In genomic region chr1:66270122-66270812, GRCh38 we compare ENCODE assay signal across 11 cellular contexts.
DNase-seq lines count a peak whose midpoint lies in the region; ATAC-seq, FAIRE-seq and TF ChIP-seq lines count a peak whose summit lies in the region.
"Had no signal": no experiment of that assay in that cellular context is flagged by ENCODE, and none has a peak within 500 bp of the region (broad histone marks: within the 10 kb centered on the region; RNA-seq: fewer than 3 reads in every experiment).

No MANE protein-coding gene starts in this region.

- peak overlapping the region in 1 of 2 donors; percentile 17 for H3K27ac Mint-ChIP-seq in T-cell

- H3K27ac ChIP-seq in AG04450 (ENCODE audit: low read depth, low read length) (peak overlapping the region; percentile 41), pancreas (no peak overlapping the region)
- H3K27ac ChIP-seq: KMS-11 had no signal

- DNase-seq in AG04450 (ENCODE audit: low read depth, low spot score) = peak; percentile 26
- DNase-seq in SHP77 (lab: John Stamatoyannopoulos, UW) = peak; percentile 19 to 49
- DNase-seq in fibroblast of pulmonary artery (ENCODE audit: low read depth) = peak; percentile 89
- no peak for DNase-seq in pancreas
- no peak for DNase-seq in stimulated activated CD4-positive, alpha-beta T cell treated with anti-CD3 and anti-CD28 coated beads, Interleukin-15, amount 100 ng/mL, for 24 hours
- no peak for DNase-seq in T-cell
- DNase-seq: activated gamma-delta T cell had no signal

- WGBS in pancreas, 2 donors = 59 to 70% methylated on average over 5 of the region's 5 CpGs

- H3K4me3 Mint-ChIP-seq in T-cell = no peak overlapping the region

- no peak for FAIRE-seq in pancreas (lab: Jason Lieb, UNC)

- intact Hi-C loops in pancreas (cut with DNase I) = no loop called here

- TF ChIP-seq CTCF in AG04450 (IDR thresholded peaks at IDR 0.05; ENCODE audit: low read depth, low read length) = no peak
- no peak for TF ChIP-seq CTCF in fibroblast of pulmonary artery (IDR thresholded peaks at IDR 0.05; ENCODE audit: low read length, missing control alignments)
- TF ChIP-seq CTCF in pancreas (IDR thresholded peaks at IDR 0.05) = no peak

- no peaks in the 10 kb centered on the region for H3K36me3 ChIP-seq in pancreas
- H3K36me3 ChIP-seq: BLaER1 treated with 17β-estradiol and CSF1 and Interleukin-3, amounts not matched to agents 10 nM and 100 nM had no signal

- H3K36me3 Mint-ChIP-seq in T-cell = no peaks in the 10 kb centered on the region

- H3K27me3 Mint-ChIP-seq in T-cell = no peaks in the 10 kb centered on the region

- POLR2A ChIA-PET in AG04450 (lab: Yijun Ruan, JAX) = interaction anchor here (2.4 kb wide), 1 partner anchor 62 kb away, joined by 19 read pairs; no protein-coding TSS in a partner anchor
- POLR2A ChIA-PET in T-cell (lab: Charles Lee) = no interaction called here

- no peaks in the 10 kb centered on the region for H3K9me3 Mint-ChIP-seq in T-cell

- CTCF ChIA-PET in AG04450 (lab: Charles Lee) = interaction anchor here (0.9 to 1.1 kb wide), 3 partner anchors 61 to 166 kb away, joined by 3 to 4 read pairs (median 4); no protein-coding TSS in a partner anchor
- CTCF ChIA-PET in T-cell (lab: Charles Lee) = no interaction called here

- peaks cover 0 to 9% (median 3%) of the 10 kb centered on the region in 3 donors for H3K4me1 ChIP-seq in pancreas

- H3K9me3 ChIP-seq in AG04450 (ENCODE audit: control insufficient read depth, insufficient read depth, low read length) (no peaks in the 10 kb centered on the region), pancreas (no peaks in the 10 kb centered on the region)
- H3K9me3 ChIP-seq: BLaER1 treated with 17β-estradiol and CSF1 and Interleukin-3, amounts not matched to agents 10 nM and 100 nM had no signal

- no peaks in the 10 kb centered on the region for H3K27me3 ChIP-seq in AG04450 (ENCODE audit: control insufficient read depth, insufficient read depth, low read length)
- peaks cover 0 to 3% (median 0%) of the 10 kb centered on the region in 4 donors for H3K27me3 ChIP-seq in pancreas
- H3K27me3 ChIP-seq: BLaER1 treated with 17β-estradiol and CSF1 and Interleukin-3, amounts not matched to agents 10 nM and 100 nM had no signal

- H3K4me3 ChIP-seq in AG04450 (ENCODE audit: low read depth, low read length) (no peak overlapping the region), fibroblast of pulmonary artery (replicated peaks; ENCODE audit: low read depth, low read length) (no peak overlapping the region), pancreas (no peak overlapping the region)
- H3K4me3 ChIP-seq: BLaER1 treated with 17β-estradiol and CSF1 and Interleukin-3, amounts not matched to agents 10 nM and 100 nM had no signal

- ATAC-seq in pancreas = peak; percentile 30 to 71 (median 46)
- no peak for ATAC-seq in T-cell (replicated peaks in 1 of 4)
- no peak for ATAC-seq in GM18858 (IDR thresholded peaks at IDR 0.05; ENCODE audit: unreplicated experiment)
- no peak for ATAC-seq in HG02973 (IDR thresholded peaks at IDR 0.05; ENCODE audit: unreplicated experiment)

- peaks cover 36 to 55% (median 46%) of the 10 kb centered on the region in 3 donors for H3K4me1 Mint-ChIP-seq in T-cell

Comparison
In these comparisons a context has a peak if more than half of its experiments do, and no peak if none do; other contexts are left out.
1. DNase-seq: peak in AG04450 (single experiment), SHP77 (2 of 2) and fibroblast of pulmonary artery (single experiment); none in pancreas (0 of 6), stimulated activated CD4-positive, alpha-beta T cell treated with anti-CD3 and anti-CD28 coated beads, Interleukin-15, amount 100 ng/mL, for 24 hours (single experiment) and T-cell (0 of 34).
2. ATAC-seq: peak in pancreas (4 of 4); none in T-cell (0 of 4), GM18858 (single experiment) and HG02973 (single experiment).